Comparison of ENCODE assay signal across 11 cellular contexts in genomic region chrX:130097507-130098201, GRCh38. TPM values are rescaled to one million over a fixed set of nuclear protein-coding genes. Genes with fewer than 3 reads are reported as not detected.
A peak's percentile ranks its signal among the peaks of the same experiment; 100 is the strongest.
DNase-seq lines count a peak whose midpoint lies in the region; ATAC-seq and TF ChIP-seq lines count a peak whose summit lies in the region.
"Had no signal": no experiment of that assay in that cellular context is flagged by ENCODE, and none has a peak within 500 bp of the region (broad histone marks: within the 10 kb centered on the region; RNA-seq: fewer than 3 reads in every experiment).

No MANE protein-coding gene starts in this region.

- H3K27me3 ChIP-seq in CD4-positive, CD25-positive, alpha-beta regulatory T cell (ENCODE audit: control insufficient read depth, insufficient read depth, low read length) = no peaks in the 10 kb centered on the region
- H3K27me3 ChIP-seq in lower lobe of right lung (ENCODE audit: low read depth) = no peaks in the 10 kb centered on the region

- no peaks in the 10 kb centered on the region for H3K36me3 ChIP-seq in CD4-positive, CD25-positive, alpha-beta regulatory T cell (ENCODE audit: control insufficient read depth, insufficient read depth, low read length)
- no peaks in the 10 kb centered on the region for H3K36me3 ChIP-seq in lower lobe of right lung

- H3K4me1 ChIP-seq in CD4-positive, CD25-positive, alpha-beta regulatory T cell (ENCODE audit: control insufficient read depth, insufficient read depth, low read length, poor library complexity, severe bottlenecking) = peaks cover 74% of the 10 kb centered on the region
- H3K4me1 ChIP-seq in lower lobe of right lung = peaks cover 34% of the 10 kb centered on the region

- H3K9me3 ChIP-seq in CD4-positive, CD25-positive, alpha-beta regulatory T cell (ENCODE audit: control insufficient read depth in 2 of 2, low read length in 2 of 2) = no peaks in the 10 kb centered on the region
- H3K9me3 ChIP-seq in lower lobe of right lung = no peaks in the 10 kb centered on the region

- H3K4me3 Mint-ChIP-seq in CD4-positive, CD25-positive, alpha-beta regulatory T cell = peak overlapping the region; percentile 50 to 77 (median 64)

- no peaks in the 10 kb centered on the region for H3K9me3 Mint-ChIP-seq in CD4-positive, CD25-positive, alpha-beta regulatory T cell

- TF ChIP-seq CTCF in lower lobe of right lung (IDR thresholded peaks at IDR 0.05) = no peak
- no peak for TF ChIP-seq CTCF in lower leg skin (IDR thresholded peaks at IDR 0.05)

- peak; percentile 74 to 81 for ATAC-seq in CD4-positive, CD25-positive, alpha-beta regulatory T cell (ENCODE audit: low read depth in 2 of 2)
- ATAC-seq in lower lobe of right lung (peak; percentile 84 to 92), HG03135 (IDR thresholded peaks at IDR 0.05; ENCODE audit: unreplicated experiment) (no peak), GM19452 (IDR thresholded peaks at IDR 0.05; ENCODE audit: unreplicated experiment) (no peak)

- H3K27ac Mint-ChIP-seq in CD4-positive, CD25-positive, alpha-beta regulatory T cell = peak overlapping the region; percentile 86 to 98 (median 90)

- peaks cover 11 to 86% (median 36%) of the 10 kb centered on the region in 4 donors for H3K4me1 Mint-ChIP-seq in CD4-positive, CD25-positive, alpha-beta regulatory T cell

- intact Hi-C loops in lower lobe of right lung (cut with DNase I) = no loop called here
- intact Hi-C loops in lower leg skin (cut with DNase I; ENCODE audit: low total_unique reads) = no loop called here

- peak overlapping the region; percentile 41 for H3K4me3 ChIP-seq in CD4-positive, CD25-positive, alpha-beta regulatory T cell (ENCODE audit: low read depth, low read length)
- no peak overlapping the region for H3K4me3 ChIP-seq in lower lobe of right lung
- no peak overlapping the region for H3K4me3 ChIP-seq in lower leg skin (ENCODE audit: low read depth, poor library complexity, severe bottlenecking)

- 33 to 38% methylated on average over 4 to 14 of the region's 14 CpGs for WGBS in lower leg skin, 2 donors

- peak overlapping the region; percentile 73 for H3K27ac ChIP-seq in CD4-positive, CD25-positive, alpha-beta regulatory T cell (ENCODE audit: insufficient read depth, low read length, poor library complexity, severe bottlenecking)
- H3K27ac ChIP-seq in lower lobe of right lung = peak overlapping the region; percentile 53

- peak; percentile 42 to 71 (median 44) for DNase-seq in CD4-positive, CD25-positive, alpha-beta regulatory T cell
- DNase-seq in NCI-H146 (lab: John Stamatoyannopoulos, UW) = peak; percentile 33
- DNase-seq in activated effector memory CD4-positive, alpha-beta T cell treated with anti-CD3 and anti-CD28 coated beads, Interleukin-2, amount 50 U/mL, for 16 hours = peak; percentile 76
- peak; percentile 69 for DNase-seq in lower lobe of right lung
- DNase-seq in lower leg skin (ENCODE audit: low spot score in 2 of 2) = no peak
- no peak for DNase-seq in NCI-H446 treated with DMSO at 0.1 percent for 48 hours (lab: John Stamatoyannopoulos, UW)
- DNase-seq: EL, SW 1271 had no signal

- no peaks in the 10 kb centered on the region for H3K36me3 Mint-ChIP-seq in CD4-positive, CD25-positive, alpha-beta regulatory T cell

- no peak for TF ChIP-seq POLR2A in lower leg skin (IDR thresholded peaks at IDR 0.05)

- no peaks in the 10 kb centered on the region for H3K27me3 Mint-ChIP-seq in CD4-positive, CD25-positive, alpha-beta regulatory T cell

RNA-seq across cellular contexts. Expression of gene ELF4, which starts 12.6 kb away (rescaled TPM):
- 46.7 TPM for total RNA-seq in CD4-positive, CD25-positive, alpha-beta regulatory T cell
- 10 to 100 TPM; 12.1 to 15.7 (median 14.0) TPM for polyA plus RNA-seq in CD4-positive, CD25-positive, alpha-beta regulatory T cell
- total RNA-seq in lower lobe of right lung (24.1 TPM), lower leg skin (10 to 100 TPM; 10.8 to 19.1 (median 16.4) TPM)
- polyA plus RNA-seq: neural cell had no signal

Comparison
In these comparisons a context has a peak if more than half of its experiments do, and no peak if none do; other contexts are left out.
1. ATAC-seq: peak in CD4-positive, CD25-positive, alpha-beta regulatory T cell (2 of 2) and lower lobe of right lung (2 of 2); none in HG03135 (single experiment) and GM19452 (single experiment).
2. DNase-seq: peak in CD4-positive, CD25-positive, alpha-beta regulatory T cell (3 of 3), NCI-H146 (single experiment), activated effector memory CD4-positive, alpha-beta T cell treated with anti-CD3 and anti-CD28 coated beads, Interleukin-2, amount 50 U/mL, for 16 hours (single experiment) and lower lobe of right lung (single experiment); none in lower leg skin (0 of 2) and NCI-H446 treated with DMSO at 0.1 percent for 48 hours (single experiment).